8 cellular contexts compared by ENCODE assay signal in genomic region chr11:78188809-78189724, GRCh38. TPM values are rescaled to one million over a fixed set of nuclear protein-coding genes. Genes with fewer than 3 reads are reported as not detected.
DNase-seq lines count a peak whose midpoint lies in the region; ATAC-seq and TF ChIP-seq lines count a peak whose summit lies in the region.

A gene with protein sequence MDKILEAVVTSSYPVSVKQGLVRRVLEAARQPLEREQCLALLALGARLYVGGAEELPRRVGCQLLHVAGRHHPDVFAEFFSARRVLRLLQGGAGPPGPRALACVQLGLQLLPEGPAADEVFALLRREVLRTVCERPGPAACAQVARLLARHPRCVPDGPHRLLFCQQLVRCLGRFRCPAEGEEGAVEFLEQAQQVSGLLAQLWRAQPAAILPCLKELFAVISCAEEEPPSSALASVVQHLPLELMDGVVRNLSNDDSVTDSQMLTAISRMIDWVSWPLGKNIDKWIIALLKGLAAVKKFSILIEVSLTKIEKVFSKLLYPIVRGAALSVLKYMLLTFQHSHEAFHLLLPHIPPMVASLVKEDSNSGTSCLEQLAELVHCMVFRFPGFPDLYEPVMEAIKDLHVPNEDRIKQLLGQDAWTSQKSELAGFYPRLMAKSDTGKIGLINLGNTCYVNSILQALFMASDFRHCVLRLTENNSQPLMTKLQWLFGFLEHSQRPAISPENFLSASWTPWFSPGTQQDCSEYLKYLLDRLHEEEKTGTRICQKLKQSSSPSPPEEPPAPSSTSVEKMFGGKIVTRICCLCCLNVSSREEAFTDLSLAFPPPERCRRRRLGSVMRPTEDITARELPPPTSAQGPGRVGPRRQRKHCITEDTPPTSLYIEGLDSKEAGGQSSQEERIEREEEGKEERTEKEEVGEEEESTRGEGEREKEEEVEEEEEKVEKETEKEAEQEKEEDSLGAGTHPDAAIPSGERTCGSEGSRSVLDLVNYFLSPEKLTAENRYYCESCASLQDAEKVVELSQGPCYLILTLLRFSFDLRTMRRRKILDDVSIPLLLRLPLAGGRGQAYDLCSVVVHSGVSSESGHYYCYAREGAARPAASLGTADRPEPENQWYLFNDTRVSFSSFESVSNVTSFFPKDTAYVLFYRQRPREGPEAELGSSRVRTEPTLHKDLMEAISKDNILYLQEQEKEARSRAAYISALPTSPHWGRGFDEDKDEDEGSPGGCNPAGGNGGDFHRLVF (plus strand): TSS chr11:78188919. CDS start chr11:78196246, 7,327 bp downstream.

- H3K9me3 ChIP-seq in T-helper 17 cell (ENCODE audit: control insufficient read depth, low read length, poor library complexity, severe bottlenecking): no peaks in the 10 kb centered on the region

- ATAC-seq in activated CD4-positive, alpha-beta T cell treated with anti-CD3 and anti-CD28 coated beads for 36 hours: no peak
- no peak for ATAC-seq in T-helper 17 cell

- DNase-seq in activated CD4-positive, alpha-beta T cell treated with anti-CD3 and anti-CD28 coated beads for 36 hours: peak; percentile 24
- DNase-seq in activated CD4-positive, alpha-beta T cell treated with anti-CD3 and anti-CD28 coated beads for 4 hours: no peak
- DNase-seq in T-helper 17 cell (no peak), glomerular endothelial cell (ENCODE audit: extremely low read depth, low read depth, low spot score) (no peak), retinal pigment epithelial cell (ENCODE audit: low read depth) (no peak), HUDEP-2 (lab: John Stamatoyannopoulos, UW; ENCODE audit: unreplicated experiment in 76 of 76) (no peak), germinal center (ENCODE audit: low spot score) (no peak), NCI-H748 (lab: John Stamatoyannopoulos, UW; ENCODE audit: unreplicated experiment) (no peak)

- POLR2A ChIA-PET in activated CD4-positive, alpha-beta T cell treated with anti-CD3 and anti-CD28 coated beads for 36 hours (lab: Charles Lee): interaction anchor here (0.7 to 1.2 kb wide), 5 partner anchors 12 to 202 kb away, joined by 3 to 8 read pairs (median 5); partner anchors contain the start of genes ALG8 and INTS4

- peak within 1 kb of the TSS; percentile 84 for H3K4me3 Mint-ChIP-seq in activated CD4-positive, alpha-beta T cell treated with anti-CD3 and anti-CD28 coated beads for 36 hours
- peak within 1 kb of the TSS; percentile 99 for H3K4me3 Mint-ChIP-seq in T-helper 17 cell

- intact Hi-C loops in activated CD4-positive, alpha-beta T cell treated with anti-CD3 and anti-CD28 coated beads for 36 hours (cut with DNase I, micrococcal nuclease): loop anchor here (1.0 to 5.0 kb wide), 13 partner anchors 13 to 552 kb away; partner anchors contain the start of genes ALG8 (in 2 of the 2), INTS4 (in 2 of the 2), CLNS1A (in 1 of the 2) and GAB2 (in 1 of the 2)

- no peak for TF ChIP-seq CTCF in retinal pigment epithelial cell (conservative IDR thresholded peaks at IDR 0.05; ENCODE audit: low read depth, low read length)

- peak within 1 kb of the TSS; percentile 82 for H3K4me3 ChIP-seq in retinal pigment epithelial cell (ENCODE audit: low read length)

- H3K9me3 Mint-ChIP-seq in activated CD4-positive, alpha-beta T cell treated with anti-CD3 and anti-CD28 coated beads for 36 hours (ENCODE audit: low read depth): no peaks in the 10 kb centered on the region

- CTCF ChIA-PET in activated CD4-positive, alpha-beta T cell treated with anti-CD3 and anti-CD28 coated beads for 36 hours (lab: Charles Lee): interaction anchor here (0.7 to 2.1 kb wide), 8 partner anchors 30 to 306 kb away, joined by 3 to 10 read pairs (median 3); partner anchors contain the start of genes ALG8 and GAB2

- peak within 1 kb of the TSS; percentile 97 for H3K27ac Mint-ChIP-seq in activated CD4-positive, alpha-beta T cell treated with anti-CD3 and anti-CD28 coated beads for 36 hours
- H3K27ac Mint-ChIP-seq in T-helper 17 cell: peak within 1 kb of the TSS; percentile 99

- no peaks in the 10 kb centered on the region for H3K27me3 Mint-ChIP-seq in activated CD4-positive, alpha-beta T cell treated with anti-CD3 and anti-CD28 coated beads for 36 hours
- no peaks in the 10 kb centered on the region for H3K27me3 Mint-ChIP-seq in T-helper 17 cell

- peaks cover 7% of the 10 kb centered on the region for H3K36me3 Mint-ChIP-seq in activated CD4-positive, alpha-beta T cell treated with anti-CD3 and anti-CD28 coated beads for 36 hours (ENCODE audit: low read depth)
- H3K36me3 Mint-ChIP-seq in T-helper 17 cell (ENCODE audit: low read depth): peaks cover 3% of the 10 kb centered on the region

- peaks cover 62% of the 10 kb centered on the region for H3K4me1 Mint-ChIP-seq in activated CD4-positive, alpha-beta T cell treated with anti-CD3 and anti-CD28 coated beads for 36 hours
- H3K4me1 Mint-ChIP-seq in T-helper 17 cell: peaks cover 49% of the 10 kb centered on the region

RNA-seq across cellular contexts. Expression of the gene that starts here (rescaled TPM):
- 1 to 10 TPM; 9.2 to 9.8 TPM for total RNA-seq in activated CD4-positive, alpha-beta T cell treated with anti-CD3 and anti-CD28 coated beads for 36 hours
- total RNA-seq in T-helper 17 cell (10 to 100 TPM; 10.5 to 13.4 TPM), glomerular endothelial cell (9.0 and 12.5 TPM in 2 replicates)
